Comparison of ENCODE assay signal across 1 cellular context in genomic region chr5:72587909-72588308, GRCh38.
TF ChIP-seq lines count a peak whose summit lies in the region.

No MANE protein-coding gene starts in this region.

TF ChIP-seq in K562, 482 proteins besides CTCF, POLR2A, EP300 and RAD21 (continued from another document and continues in another):
- TF ChIP-seq TOE1 (IDR thresholded peaks at IDR 0.05; ENCODE audit: borderline replicate concordance) (peak; percentile 96), TOE1 (CRISPR knock-in tag; IDR thresholded peaks at IDR 0.05; ENCODE audit: borderline replicate concordance, low read depth) (no peak), E2F3 (CRISPR knock-in tag; IDR thresholded peaks at IDR 0.05) (peak; percentile 59; the same call in 1 of the 2 replicates), ILK (tag; IDR thresholded peaks at IDR 0.05; ENCODE audit: borderline replicate concordance, low read depth) (no peak), ZNF324 (CRISPR knock-in tag; IDR thresholded peaks at IDR 0.05) (no peak), ZNF354B (CRISPR knock-in tag; IDR thresholded peaks at IDR 0.05) (no peak), TARDBP (IDR thresholded peaks at IDR 0.05) (no peak), ZNF584 (CRISPR knock-in tag; IDR thresholded peaks at IDR 0.05; ENCODE audit: low read depth) (peak; percentile 77; the same call in 1 of the 2 replicates), NRF1 (conservative IDR thresholded peaks at IDR 0.05 in 1 of 2, IDR thresholded peaks at IDR 0.05 in 1 of 2) (no peak), ZNF609 (CRISPR knock-in tag; IDR thresholded peaks at IDR 0.05; ENCODE audit: borderline replicate concordance) (no peak), ZC3H4 (CRISPR knock-in tag; IDR thresholded peaks at IDR 0.05; ENCODE audit: borderline replicate concordance) (no peak), KLF16 (IDR thresholded peaks at IDR 0.05) (no peak), ZNF253 (CRISPR knock-in tag; conservative IDR thresholded peaks at IDR 0.05) (no peak), GABPB2 (CRISPR knock-in tag; conservative IDR thresholded peaks at IDR 0.05) (no peak), ZNF217 (CRISPR knock-in tag; IDR thresholded peaks at IDR 0.05) (no peak), RHOXF2B (CRISPR knock-in tag; conservative IDR thresholded peaks at IDR 0.05) (no peak), NEUROD1 (IDR thresholded peaks at IDR 0.05; ENCODE audit: borderline replicate concordance, low read depth, low read length, partially characterized antibody) (no peak), DACH1 (IDR thresholded peaks at IDR 0.05; ENCODE audit: partially characterized antibody) (no peak), CTBP1 (IDR thresholded peaks at IDR 0.05; ENCODE audit: borderline replicate concordance) (no peak), DMBX1 (CRISPR knock-in tag; IDR thresholded peaks at IDR 0.05; ENCODE audit: borderline replicate concordance) (peak; percentile 84), PTTG1 (tag; IDR thresholded peaks at IDR 0.05; ENCODE audit: low read depth) (peak; percentile 65; the same call in 1 of the 2 replicates), DPF2 (IDR thresholded peaks at IDR 0.05) (peak; percentile 34; the same call in 1 of the 2 replicates), USF2 (CRISPR knock-in tag; IDR thresholded peaks at IDR 0.05) (peak; percentile 87), ZFX (CRISPR knock-in tag; IDR thresholded peaks at IDR 0.05) (no peak), RBM15 (IDR thresholded peaks at IDR 0.05; ENCODE audit: insufficient read depth, low read length) (no peak), CEBPZ (IDR thresholded peaks at IDR 0.05; ENCODE audit: borderline replicate concordance, low read depth, low read length) (no peak), DDX20 (tag; IDR thresholded peaks at IDR 0.05; ENCODE audit: low read depth) (no peak), ZNF668 (CRISPR knock-in tag; IDR thresholded peaks at IDR 0.05) (no peak), PHF21A (IDR thresholded peaks at IDR 0.05; ENCODE audit: borderline replicate concordance, low read depth) (no peak), ZNF561 (CRISPR knock-in tag; conservative IDR thresholded peaks at IDR 0.05) (no peak), CBX2 (IDR thresholded peaks at IDR 0.05; ENCODE audit: insufficient read depth, low read length, poor library complexity, severe bottlenecking) (no peak), ZNF436 (CRISPR knock-in tag; IDR thresholded peaks at IDR 0.05) (no peak), SMAD4 (CRISPR knock-in tag; conservative IDR thresholded peaks at IDR 0.05) (peak; percentile 78), YBX1 (IDR thresholded peaks at IDR 0.05) (no peak)
- TF ChIP-seq, protein P1, sequence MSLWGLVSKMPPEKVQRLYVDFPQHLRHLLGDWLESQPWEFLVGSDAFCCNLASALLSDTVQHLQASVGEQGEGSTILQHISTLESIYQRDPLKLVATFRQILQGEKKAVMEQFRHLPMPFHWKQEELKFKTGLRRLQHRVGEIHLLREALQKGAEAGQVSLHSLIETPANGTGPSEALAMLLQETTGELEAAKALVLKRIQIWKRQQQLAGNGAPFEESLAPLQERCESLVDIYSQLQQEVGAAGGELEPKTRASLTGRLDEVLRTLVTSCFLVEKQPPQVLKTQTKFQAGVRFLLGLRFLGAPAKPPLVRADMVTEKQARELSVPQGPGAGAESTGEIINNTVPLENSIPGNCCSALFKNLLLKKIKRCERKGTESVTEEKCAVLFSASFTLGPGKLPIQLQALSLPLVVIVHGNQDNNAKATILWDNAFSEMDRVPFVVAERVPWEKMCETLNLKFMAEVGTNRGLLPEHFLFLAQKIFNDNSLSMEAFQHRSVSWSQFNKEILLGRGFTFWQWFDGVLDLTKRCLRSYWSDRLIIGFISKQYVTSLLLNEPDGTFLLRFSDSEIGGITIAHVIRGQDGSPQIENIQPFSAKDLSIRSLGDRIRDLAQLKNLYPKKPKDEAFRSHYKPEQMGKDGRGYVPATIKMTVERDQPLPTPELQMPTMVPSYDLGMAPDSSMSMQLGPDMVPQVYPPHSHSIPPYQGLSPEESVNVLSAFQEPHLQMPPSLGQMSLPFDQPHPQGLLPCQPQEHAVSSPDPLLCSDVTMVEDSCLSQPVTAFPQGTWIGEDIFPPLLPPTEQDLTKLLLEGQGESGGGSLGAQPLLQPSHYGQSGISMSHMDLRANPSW (CRISPR knock-in tag; IDR thresholded peaks at IDR 0.05), result no peak
- TF ChIP-seq, protein P2, sequence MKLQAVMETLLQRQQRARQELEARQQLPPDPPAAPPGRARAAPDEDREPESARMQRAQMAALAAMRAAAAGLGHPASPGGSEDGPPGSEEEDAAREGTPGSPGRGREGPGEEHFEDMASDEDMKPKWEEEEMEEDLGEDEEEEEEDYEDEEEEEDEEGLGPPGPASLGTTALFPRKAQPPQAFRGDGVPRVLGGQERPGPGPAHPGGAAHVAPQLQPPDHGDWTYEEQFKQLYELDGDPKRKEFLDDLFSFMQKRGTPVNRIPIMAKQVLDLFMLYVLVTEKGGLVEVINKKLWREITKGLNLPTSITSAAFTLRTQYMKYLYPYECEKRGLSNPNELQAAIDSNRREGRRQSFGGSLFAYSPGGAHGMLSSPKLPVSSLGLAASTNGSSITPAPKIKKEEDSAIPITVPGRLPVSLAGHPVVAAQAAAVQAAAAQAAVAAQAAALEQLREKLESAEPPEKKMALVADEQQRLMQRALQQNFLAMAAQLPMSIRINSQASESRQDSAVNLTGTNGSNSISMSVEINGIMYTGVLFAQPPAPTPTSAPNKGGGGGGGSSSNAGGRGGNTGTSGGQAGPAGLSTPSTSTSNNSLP (IDR thresholded peaks at IDR 0.05; ENCODE audit: borderline replicate concordance, low read depth, low read length), result no peak
- TF ChIP-seq, protein P3, sequence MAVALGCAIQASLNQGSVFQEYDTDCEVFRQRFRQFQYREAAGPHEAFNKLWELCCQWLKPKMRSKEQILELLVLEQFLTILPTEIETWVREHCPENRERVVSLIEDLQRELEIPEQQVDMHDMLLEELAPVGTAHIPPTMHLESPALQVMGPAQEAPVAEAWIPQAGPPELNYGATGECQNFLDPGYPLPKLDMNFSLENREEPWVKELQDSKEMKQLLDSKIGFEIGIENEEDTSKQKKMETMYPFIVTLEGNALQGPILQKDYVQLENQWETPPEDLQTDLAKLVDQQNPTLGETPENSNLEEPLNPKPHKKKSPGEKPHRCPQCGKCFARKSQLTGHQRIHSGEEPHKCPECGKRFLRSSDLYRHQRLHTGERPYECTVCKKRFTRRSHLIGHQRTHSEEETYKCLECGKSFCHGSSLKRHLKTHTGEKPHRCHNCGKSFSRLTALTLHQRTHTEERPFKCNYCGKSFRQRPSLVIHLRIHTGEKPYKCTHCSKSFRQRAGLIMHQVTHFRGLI (CRISPR knock-in tag; IDR thresholded peaks at IDR 0.05), result 0 out of 2 replicates have a peak, but pooled peaks have one; percentile 46
- TF ChIP-seq, protein P4, sequence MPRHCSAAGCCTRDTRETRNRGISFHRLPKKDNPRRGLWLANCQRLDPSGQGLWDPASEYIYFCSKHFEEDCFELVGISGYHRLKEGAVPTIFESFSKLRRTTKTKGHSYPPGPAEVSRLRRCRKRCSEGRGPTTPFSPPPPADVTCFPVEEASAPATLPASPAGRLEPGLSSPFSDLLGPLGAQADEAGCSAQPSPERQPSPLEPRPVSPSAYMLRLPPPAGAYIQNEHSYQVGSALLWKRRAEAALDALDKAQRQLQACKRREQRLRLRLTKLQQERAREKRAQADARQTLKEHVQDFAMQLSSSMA (CRISPR knock-in tag; IDR thresholded peaks at IDR 0.05), result no peak
- TF ChIP-seq, protein P5, sequence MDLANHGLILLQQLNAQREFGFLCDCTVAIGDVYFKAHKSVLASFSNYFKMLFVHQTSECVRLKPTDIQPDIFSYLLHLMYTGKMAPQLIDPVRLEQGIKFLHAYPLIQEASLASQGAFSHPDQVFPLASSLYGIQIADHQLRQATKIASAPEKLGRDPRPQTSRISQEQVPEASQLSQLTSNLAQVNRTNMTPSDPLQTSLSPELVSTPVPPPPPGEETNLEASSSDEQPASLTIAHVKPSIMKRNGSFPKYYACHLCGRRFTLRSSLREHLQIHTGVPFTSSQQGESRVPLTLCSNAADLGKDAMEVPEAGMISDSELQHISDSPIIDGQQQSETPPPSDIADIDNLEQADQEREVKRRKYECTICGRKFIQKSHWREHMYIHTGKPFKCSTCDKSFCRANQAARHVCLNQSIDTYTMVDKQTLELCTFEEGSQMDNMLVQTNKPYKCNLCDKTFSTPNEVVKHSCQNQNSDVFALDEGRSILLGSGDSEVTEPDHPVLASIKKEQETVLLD (IDR thresholded peaks at IDR 0.05), result no peak
- TF ChIP-seq, protein P6, sequence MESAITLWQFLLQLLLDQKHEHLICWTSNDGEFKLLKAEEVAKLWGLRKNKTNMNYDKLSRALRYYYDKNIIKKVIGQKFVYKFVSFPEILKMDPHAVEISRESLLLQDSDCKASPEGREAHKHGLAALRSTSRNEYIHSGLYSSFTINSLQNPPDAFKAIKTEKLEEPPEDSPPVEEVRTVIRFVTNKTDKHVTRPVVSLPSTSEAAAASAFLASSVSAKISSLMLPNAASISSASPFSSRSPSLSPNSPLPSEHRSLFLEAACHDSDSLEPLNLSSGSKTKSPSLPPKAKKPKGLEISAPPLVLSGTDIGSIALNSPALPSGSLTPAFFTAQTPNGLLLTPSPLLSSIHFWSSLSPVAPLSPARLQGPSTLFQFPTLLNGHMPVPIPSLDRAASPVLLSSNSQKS (CRISPR knock-in tag; IDR thresholded peaks at IDR 0.05), result no peak
- TF ChIP-seq, protein P7, sequence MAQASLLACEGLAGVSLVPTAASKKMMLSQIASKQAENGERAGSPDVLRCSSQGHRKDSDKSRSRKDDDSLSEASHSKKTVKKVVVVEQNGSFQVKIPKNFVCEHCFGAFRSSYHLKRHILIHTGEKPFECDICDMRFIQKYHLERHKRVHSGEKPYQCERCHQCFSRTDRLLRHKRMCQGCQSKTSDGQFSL (CRISPR knock-in tag; IDR thresholded peaks at IDR 0.05), result no peak
- TF ChIP-seq, protein P7 (tag; IDR thresholded peaks at IDR 0.05), result no peak
- TF ChIP-seq, protein P8, sequence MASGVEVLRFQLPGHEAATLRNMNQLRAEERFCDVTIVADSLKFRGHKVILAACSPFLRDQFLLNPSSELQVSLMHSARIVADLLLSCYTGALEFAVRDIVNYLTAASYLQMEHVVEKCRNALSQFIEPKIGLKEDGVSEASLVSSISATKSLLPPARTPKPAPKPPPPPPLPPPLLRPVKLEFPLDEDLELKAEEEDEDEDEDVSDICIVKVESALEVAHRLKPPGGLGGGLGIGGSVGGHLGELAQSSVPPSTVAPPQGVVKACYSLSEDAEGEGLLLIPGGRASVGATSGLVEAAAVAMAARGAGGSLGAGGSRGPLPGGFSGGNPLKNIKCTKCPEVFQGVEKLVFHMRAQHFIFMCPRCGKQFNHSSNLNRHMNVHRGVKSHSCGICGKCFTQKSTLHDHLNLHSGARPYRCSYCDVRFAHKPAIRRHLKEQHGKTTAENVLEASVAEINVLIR (CRISPR knock-in tag; IDR thresholded peaks at IDR 0.05), result peak; percentile 44; the same call in 1 of the 2 replicates
